8 cellular contexts compared by ENCODE assay signal in genomic region chr9:35406183-35406959, GRCh38.
DNase-seq lines count a peak whose midpoint lies in the region; TF ChIP-seq lines count a peak whose summit lies in the region.

No MANE protein-coding gene starts in this region.

- H3K36me3 Mint-ChIP-seq in activated T-cell treated with anti-CD3 and anti-CD28 coated beads, Interleukin-2, amount 50 U/mL, for 24 hours (ENCODE audit: low read depth), result no peaks in the 10 kb centered on the region

- H3K27me3 Mint-ChIP-seq in activated T-cell treated with anti-CD3 and anti-CD28 coated beads, Interleukin-2, amount 50 U/mL, for 24 hours, result peaks cover 32% of the 10 kb centered on the region

- H3K9ac ChIP-seq in GM23248, result no peak overlapping the region

- H3K4me3 Mint-ChIP-seq in activated T-cell treated with anti-CD3 and anti-CD28 coated beads, Interleukin-2, amount 50 U/mL, for 24 hours, result no peak overlapping the region

- no peak for TF ChIP-seq CTCF in right atrium auricular region (IDR thresholded peaks at IDR 0.05)
- no peak for TF ChIP-seq CTCF in WERI-Rb-1 (IDR thresholded peaks at IDR 0.05; ENCODE audit: low read depth, low read length)

- no peaks in the 10 kb centered on the region for H3K9me2 ChIP-seq in GM23248 (ENCODE audit: insufficient read depth)

- H3K9me3 ChIP-seq in GM23248 (ENCODE audit: low read depth) (no peaks in the 10 kb centered on the region), right atrium auricular region (no peaks in the 10 kb centered on the region), WERI-Rb-1 (ENCODE audit: severe bottlenecking) (no peaks in the 10 kb centered on the region)

- in situ Hi-C loops in GM23248 (cut with MboI), result no loop called here

- no peak overlapping the region for H3K4me2 ChIP-seq in GM23248 (ENCODE audit: unreplicated experiment)

- H2AFZ ChIP-seq in GM23248, result no peak overlapping the region

- H3K4me1 Mint-ChIP-seq in activated T-cell treated with anti-CD3 and anti-CD28 coated beads, Interleukin-2, amount 50 U/mL, for 24 hours (ENCODE audit: low read depth), result peaks cover 2% of the 10 kb centered on the region

- H3K27ac ChIP-seq in GM23248, result no peak overlapping the region
- H3K27ac ChIP-seq in right atrium auricular region, result no peak overlapping the region
- H3K27ac ChIP-seq in WERI-Rb-1, result no peak overlapping the region

- no peak overlapping the region for H3K27ac Mint-ChIP-seq in activated T-cell treated with anti-CD3 and anti-CD28 coated beads, Interleukin-2, amount 50 U/mL, for 24 hours

- DNase-seq in GM23248, result peak; percentile 17
- peak; percentile 64 for DNase-seq in activated T-cell treated with anti-CD3 and anti-CD28 coated beads, Interleukin-2, amount 50 U/mL, for 24 hours
- DNase-seq in right atrium auricular region (ENCODE audit: low spot score), result no peak
- DNase-seq in stimulated activated CD4-positive, alpha-beta T cell treated with anti-CD3 and anti-CD28 coated beads, Interleukin-15, amount 100 ng/mL, for 24 hours, result peak; percentile 61
- DNase-seq in NAMALWA (ENCODE audit: low spot score), result no peak
- no peak for DNase-seq in NCI-H748 (lab: John Stamatoyannopoulos, UW; ENCODE audit: unreplicated experiment)
- no peak for DNase-seq in NCI-H1092 (lab: John Stamatoyannopoulos, UW)
- DNase-seq in WERI-Rb-1, result no peak

- no peaks in the 10 kb centered on the region for H3K4me1 ChIP-seq in GM23248 (ENCODE audit: insufficient read depth)
- peaks cover 0 to 4% of the 10 kb centered on the region in 2 donors for H3K4me1 ChIP-seq in right atrium auricular region

- no peaks in the 10 kb centered on the region for H3K36me3 ChIP-seq in GM23248 (ENCODE audit: low read depth)
- peaks cover 14% of the 10 kb centered on the region for H3K36me3 ChIP-seq in right atrium auricular region
- peaks cover 3% of the 10 kb centered on the region; the same call in 1 of the 2 replicates for H3K36me3 ChIP-seq in WERI-Rb-1

- WGBS in GM23248 (ENCODE audit: low coverage in 1 of 2, low lambda C conversion rate in 2 of 2, missing lambda C conversion rate in 2 of 2), 2 experiments, result 22 to 30% methylated on average over 28 of the region's 28 CpGs

- H4K20me1 ChIP-seq in GM23248 (ENCODE audit: insufficient read depth), result no peaks in the 10 kb centered on the region

- no peaks in the 10 kb centered on the region for H3K27me3 ChIP-seq in GM23248 (replicated peaks; ENCODE audit: insufficient read depth)
- H3K27me3 ChIP-seq in right atrium auricular region, result no peaks in the 10 kb centered on the region
- no peaks in the 10 kb centered on the region for H3K27me3 ChIP-seq in WERI-Rb-1 (ENCODE audit: insufficient read depth, low read depth, severe bottlenecking)

- no peaks in the 10 kb centered on the region for H3K79me2 ChIP-seq in GM23248 (ENCODE audit: insufficient read depth)

- H3K9me3 Mint-ChIP-seq in activated T-cell treated with anti-CD3 and anti-CD28 coated beads, Interleukin-2, amount 50 U/mL, for 24 hours, result no peaks in the 10 kb centered on the region

- H3K4me3 ChIP-seq in GM23248 (no peak overlapping the region), right atrium auricular region (peak overlapping the region; percentile 5 to 22), WERI-Rb-1 (ENCODE audit: low read depth, low read length) (no peak overlapping the region)

- no peaks in the 10 kb centered on the region for H3F3A ChIP-seq in GM23248 (ENCODE audit: insufficient read depth)

Comparison
In these comparisons a context has a peak if more than half of its experiments do, and no peak if none do; other contexts are left out.
1. DNase-seq: peak in GM23248 (single experiment), activated T-cell treated with anti-CD3 and anti-CD28 coated beads, Interleukin-2, amount 50 U/mL, for 24 hours (single experiment) and stimulated activated CD4-positive, alpha-beta T cell treated with anti-CD3 and anti-CD28 coated beads, Interleukin-15, amount 100 ng/mL, for 24 hours (single experiment); none in right atrium auricular region (single experiment), NAMALWA (single experiment), NCI-H748 (single experiment), NCI-H1092 (single experiment) and WERI-Rb-1 (single experiment).
2. H3K4me3 ChIP-seq: peak in right atrium auricular region (2 of 2); none in GM23248 (single experiment) and WERI-Rb-1 (single experiment).